2 cellular contexts compared by ENCODE assay signal in genomic region chr5:69276422-69277174, GRCh38.
TF ChIP-seq lines count a peak whose summit lies in the region.

No MANE protein-coding gene starts in this region.

TF ChIP-seq in SK-N-SH, 30 proteins besides CTCF, POLR2A, EP300 and RAD21 (continued from another document):
- no peak for TF ChIP-seq USF1 (IDR thresholded peaks at IDR 0.05; ENCODE audit: borderline replicate concordance, low read depth)
- TF ChIP-seq MAX (IDR thresholded peaks at IDR 0.05; ENCODE audit: low read depth): no peak

TF ChIP-seq in SK-N-SH treated with all-trans-retinoic acid at 6 μM for 48 hours, 23 proteins besides CTCF, POLR2A, EP300 and RAD21 (continued from another document):
- TF ChIP-seq POU6F1 (CRISPR knock-in tag; IDR thresholded peaks at IDR 0.05; ENCODE audit: borderline replicate concordance, low read depth) (no peak), ARNTL (CRISPR knock-in tag; IDR thresholded peaks at IDR 0.05; ENCODE audit: borderline replicate concordance, low read depth) (no peak)
